ENCODE assay signal across 20 cellular contexts in genomic region chr1:226987179-226987536, GRCh38.
DNase-seq lines count a peak whose midpoint lies in the region; ATAC-seq and TF ChIP-seq lines count a peak whose summit lies in the region.
"Had no signal": no experiment of that assay in that cellular context is flagged by ENCODE, and none has a peak within 500 bp of the region (broad histone marks: within the 10 kb centered on the region; RNA-seq: fewer than 3 reads in every experiment).

No MANE protein-coding gene starts in this region.

- no peak overlapping the region for H3K4me3 Mint-ChIP-seq in nephron progenitor cell
- H3K4me3 Mint-ChIP-seq: B cell; nephron; T-helper 2 cell treated with Interferon-gamma antibody and Interleukin-4, amounts not matched to agents 5 μg/mL and 100 μg/mL, for 36 hours had no signal

- TF ChIP-seq CTCF in nephron progenitor cell (IDR thresholded peaks at IDR 0.05), result no peak

- H3K9me3 Mint-ChIP-seq in nephron progenitor cell, result no peaks in the 10 kb centered on the region
- H3K9me3 Mint-ChIP-seq: activated T-helper 2 cell treated with anti-CD3 and anti-CD28 coated beads, Interferon-gamma antibody, Interleukin-2, Interleukin-4, amounts not matched to agents 10 μg/mL and 5 μg/mL and 100 μg/mL, durations not matched to agents 14 hours and 24 hours and 36 hours; nephron; T-helper 2 cell treated with Interferon-gamma antibody and Interleukin-4, amounts not matched to agents 5 μg/mL and 100 μg/mL, for 36 hours had no signal

- peak overlapping the region; percentile 76 for H3K27ac ChIP-seq in cingulate gyrus (ENCODE audit: low read depth, low read length)
- H3K27ac ChIP-seq in substantia nigra (ENCODE audit: low read depth, low read length, poor library complexity, severe bottlenecking), result peak overlapping the region; percentile 82
- H3K27ac ChIP-seq: SK-N-MC had no signal

- H3K27ac Mint-ChIP-seq in nephron progenitor cell, result peak overlapping the region; percentile 68
- H3K27ac Mint-ChIP-seq: activated T-helper 2 cell treated with anti-CD3 and anti-CD28 coated beads, Interferon-gamma antibody, Interleukin-2, Interleukin-4, amounts not matched to agents 10 μg/mL and 5 μg/mL and 100 μg/mL, durations not matched to agents 14 hours and 24 hours and 36 hours; B cell; T-helper 2 cell treated with Interferon-gamma antibody and Interleukin-4, amounts not matched to agents 5 μg/mL and 100 μg/mL, for 36 hours had no signal

- H3K27me3 Mint-ChIP-seq in nephron progenitor cell (ENCODE audit: low read depth, poor library complexity), result no peaks in the 10 kb centered on the region
- H3K27me3 Mint-ChIP-seq: B cell, progenitor cell of endocrine pancreas had no signal

- peaks cover 64% of the 10 kb centered on the region for H3K4me1 Mint-ChIP-seq in nephron progenitor cell

- DNase-seq in activated effector memory CD4-positive, alpha-beta T cell treated with anti-CD3 and anti-CD28 coated beads, Interleukin-2, amount 50 U/mL, for 16 hours, result peak; percentile 43
- DNase-seq in activated effector memory CD4-positive, alpha-beta T cell treated with Interleukin-2 at 50 U/mL for 16 hours, result no peak
- DNase-seq in nephron progenitor cell (no peak), substantia nigra (lab: John Stamatoyannopoulos, UW) (no peak), NCI-H446 treated with DMSO at 0.1 percent for 48 hours (lab: John Stamatoyannopoulos, UW) (no peak)
- no peak for DNase-seq in stimulated activated CD4-positive, alpha-beta T cell treated with anti-CD3 and anti-CD28 coated beads, Interleukin-4, amount 100 ng/mL, for 1 hour
- DNase-seq: activated CD8-positive, alpha-beta memory T cell treated with anti-CD3 and anti-CD28 coated beads, Interleukin-2, amount 50 U/mL, for 48 hours; NCI-H2081 treated with DMSO at 0.1 percent for 48 hours; NK-92 treated with Interleukin-12 subunit alpha and Interleukin-12 subunit beta, amount 100 ng/mL, for 24 hours; stimulated activated CD4-positive, alpha-beta T cell treated with anti-CD3 and anti-CD28 coated beads, Interleukin-2, amount 100 ng/mL, for 24 hours; stimulated activated naive CD8-positive, alpha-beta T cell treated with anti-CD3 and anti-CD28 coated beads, Interleukin-15, Interleukin-2, amounts not matched to agents 100 U/mL and 50 U/mL, for 24 hours had no signal

- no peak for ATAC-seq in GM18870 (IDR thresholded peaks at IDR 0.05; ENCODE audit: unreplicated experiment)
- ATAC-seq: heart left ventricle; stimulated activated naive CD8-positive, alpha-beta T cell treated with anti-CD3 and anti-CD28 coated beads, Interleukin-15, Interleukin-2, amounts not matched to agents 100 U/mL and 50 U/mL, for 24 hours had no signal

- H3K36me3 Mint-ChIP-seq in nephron progenitor cell (ENCODE audit: low read depth), result peaks cover 19% of the 10 kb centered on the region
